ENCODE assay signal across 33 cellular contexts in genomic region chr3:120841264-120841663, GRCh38.
DNase-seq lines count a peak whose midpoint lies in the region; ATAC-seq lines count a peak whose summit lies in the region.
"Had no signal": no experiment of that assay in that cellular context is flagged by ENCODE, and none has a peak within 500 bp of the region (broad histone marks: within the 10 kb centered on the region; RNA-seq: fewer than 3 reads in every experiment).

No MANE protein-coding gene starts in this region.

- no peak overlapping the region for H3K27ac Mint-ChIP-seq in activated naive CD4-positive, alpha-beta T cell treated with anti-CD3 and anti-CD28 coated beads for 36 hours
- H3K27ac Mint-ChIP-seq: activated CD8-positive, alpha-beta T cell treated with anti-CD3 and anti-CD28 coated beads for 36 hours; activated naive CD4-positive, alpha-beta T cell treated with anti-CD3 and anti-CD28 coated beads, Interleukin-2, amount 50 U/mL, for 24 hours; brain; CD4-positive, CD25-positive, alpha-beta regulatory T cell; memory B cell; stimulated activated memory B cell treated with anti-CD40 and anti-IgM and Interleukin-4, amounts not matched to agents 10 μg/mL and 1 μg/mL and 100 μg/mL, for 72 hours had no signal

- H3K4me3 Mint-ChIP-seq in activated naive CD4-positive, alpha-beta T cell treated with anti-CD3 and anti-CD28 coated beads for 36 hours = no peak overlapping the region
- H3K4me3 Mint-ChIP-seq: activated CD8-positive, alpha-beta T cell treated with anti-CD3 and anti-CD28 coated beads for 36 hours; activated naive CD4-positive, alpha-beta T cell treated with anti-CD3 and anti-CD28 coated beads, Interleukin-2, amount 50 U/mL, for 24 hours; brain; CD4-positive, CD25-positive, alpha-beta regulatory T cell; memory B cell; stimulated activated memory B cell treated with anti-CD40 and anti-IgM and Interleukin-4, amounts not matched to agents 10 μg/mL and 1 μg/mL and 100 μg/mL, for 72 hours had no signal

- no peak for DNase-seq in activated naive CD4-positive, alpha-beta T cell treated with anti-CD3 and anti-CD28 coated beads for 36 hours
- DNase-seq in stimulated activated CD4-positive, alpha-beta T cell treated with anti-CD3 and anti-CD28 coated beads, Interleukin-12 subunit alpha, Interleukin-12 subunit beta, amount 100 ng/mL, for 4 hours = no peak
- DNase-seq in dedifferentiated amniotic fluid mesenchymal stem cell (ENCODE audit: extremely low spot score) = no peak
- DNase-seq: activated CD4-positive, alpha-beta T cell treated with anti-CD3 and anti-CD28 coated beads for 1 hour; activated CD8-positive, alpha-beta memory T cell treated with anti-CD3 and anti-CD28 coated beads, Interleukin-2, amount 50 U/mL, for 48 hours; activated CD8-positive, alpha-beta T cell treated with anti-CD3 and anti-CD28 coated beads for 36 hours; AML-193; amniotic stem cell; Calu3; CD4-positive, CD25-positive, alpha-beta regulatory T cell; cerebellar nuclear complex; foreskin melanocyte; H7; heart left ventricle; islet precursor cell; left lung; NCI-H1105; NCI-H2029 treated with DMSO at 0.1 percent for 48 hours; NCI-H2227 treated with DMSO at 0.1 percent for 48 hours; NCI-H526 treated with DMSO at 0.1 percent for 48 hours; ovary; Peyer's patch; SHP77; trophoblast cell had no signal

- intact Hi-C loops in activated naive CD4-positive, alpha-beta T cell treated with anti-CD3 and anti-CD28 coated beads for 36 hours (cut with micrococcal nuclease) = no loop called here

- H3K36me3 Mint-ChIP-seq in activated naive CD4-positive, alpha-beta T cell treated with anti-CD3 and anti-CD28 coated beads for 36 hours (ENCODE audit: low read depth) = no peaks in the 10 kb centered on the region
- H3K36me3 Mint-ChIP-seq: activated naive CD4-positive, alpha-beta T cell treated with anti-CD3 and anti-CD28 coated beads, Interleukin-2, amount 50 U/mL, for 24 hours; brain; CD4-positive, CD25-positive, alpha-beta regulatory T cell; memory B cell; stimulated activated memory B cell treated with anti-CD40 and anti-IgM and Interleukin-4, amounts not matched to agents 10 μg/mL and 1 μg/mL and 100 μg/mL, for 72 hours had no signal

- no peaks in the 10 kb centered on the region for H3K4me1 Mint-ChIP-seq in activated naive CD4-positive, alpha-beta T cell treated with anti-CD3 and anti-CD28 coated beads for 36 hours (ENCODE audit: low read depth)
- H3K4me1 Mint-ChIP-seq: activated naive CD4-positive, alpha-beta T cell treated with anti-CD3 and anti-CD28 coated beads, Interleukin-2, amount 50 U/mL, for 24 hours; brain; CD4-positive, CD25-positive, alpha-beta regulatory T cell had no signal

- H3K9me3 Mint-ChIP-seq in activated naive CD4-positive, alpha-beta T cell treated with anti-CD3 and anti-CD28 coated beads for 36 hours = no peaks in the 10 kb centered on the region
- H3K9me3 Mint-ChIP-seq: activated CD8-positive, alpha-beta T cell treated with anti-CD3 and anti-CD28 coated beads for 36 hours; activated naive CD4-positive, alpha-beta T cell treated with anti-CD3 and anti-CD28 coated beads, Interleukin-2, amount 50 U/mL, for 24 hours; brain; memory B cell; stimulated activated memory B cell treated with anti-CD40 and anti-IgM and Interleukin-4, amounts not matched to agents 10 μg/mL and 1 μg/mL and 100 μg/mL, for 72 hours had no signal

- peaks cover 11% of the 10 kb centered on the region for H3K27me3 Mint-ChIP-seq in activated naive CD4-positive, alpha-beta T cell treated with anti-CD3 and anti-CD28 coated beads for 36 hours (ENCODE audit: low read depth)

- CTCF ChIA-PET in activated naive CD4-positive, alpha-beta T cell treated with anti-CD3 and anti-CD28 coated beads for 36 hours (lab: Charles Lee) = no interaction called here

- ATAC-seq in GM18861 (IDR thresholded peaks at IDR 0.05; ENCODE audit: unreplicated experiment) (peak; percentile 74), GM19463 (IDR thresholded peaks at IDR 0.05; ENCODE audit: unreplicated experiment) (peak; percentile 72), HG02938 (IDR thresholded peaks at IDR 0.05; ENCODE audit: unreplicated experiment) (peak; percentile 82), HG03354 (IDR thresholded peaks at IDR 0.05; ENCODE audit: poor library complexity, severe bottlenecking, unreplicated experiment) (peak; percentile 86), HG02840 (IDR thresholded peaks at IDR 0.05; ENCODE audit: low FRiP score, unreplicated experiment) (no peak)
- ATAC-seq: activated CD8-positive, alpha-beta T cell treated with anti-CD3 and anti-CD28 coated beads for 36 hours; heart left ventricle; left lung; stimulated activated memory B cell treated with anti-CD40 and anti-IgM and Interleukin-4, amounts not matched to agents 10 μg/mL and 1 μg/mL and 100 μg/mL, for 72 hours had no signal
